9 cellular contexts compared by ENCODE assay signal in genomic region chr5:157541452-157542118, GRCh38. TPM values are rescaled to one million over a fixed set of nuclear protein-coding genes. Genes with fewer than 3 reads are reported as not detected.
DNase-seq lines count a peak whose midpoint lies in the region; ATAC-seq and TF ChIP-seq lines count a peak whose summit lies in the region.
"Had no signal": no experiment of that assay in that cellular context is flagged by ENCODE, and none has a peak within 500 bp of the region (broad histone marks: within the 10 kb centered on the region; RNA-seq: fewer than 3 reads in every experiment).

No MANE protein-coding gene starts in this region.

- peak overlapping the region; percentile 70 for H2BK120ac ChIP-seq in mesendoderm (ENCODE audit: low read depth, low read length)

- H4K5ac ChIP-seq in mesendoderm (ENCODE audit: low read length): peak overlapping the region; percentile 18

- peaks cover 14% of the 10 kb centered on the region for H3K36me3 ChIP-seq in mesendoderm (ENCODE audit: control insufficient read depth, insufficient read depth, low read length)

- peak overlapping the region; percentile 96 for H3K18ac ChIP-seq in mesendoderm (ENCODE audit: low read length)

- H2BK15ac ChIP-seq in mesendoderm (replicated peaks; ENCODE audit: low read depth): peak overlapping the region; percentile 27

- DNase-seq in AG10803 (ENCODE audit: low read depth) (no peak), mesendoderm (peak; percentile 54), SHP77 (lab: John Stamatoyannopoulos, UW) (no peak), HT-29 (ENCODE audit: low spot score) (no peak), germinal center (ENCODE audit: low spot score) (no peak)
- peak; percentile 30 for DNase-seq in activated T-helper 1 cell treated with anti-CD3 and anti-CD28 coated beads, Interleukin-12 subunit alpha, Interleukin-12 subunit beta, Interleukin-2, Interleukin-4 antibody, amounts not matched to agents 30 ng/mL and 10 ng/mL and 1 ng/mL, durations not matched to agents 14 hours and 24 hours and 36 hours (ENCODE audit: low spot score)
- DNase-seq in stimulated activated CD4-positive, alpha-beta T cell treated with anti-CD3 and anti-CD28 coated beads, Interleukin-12 subunit alpha, Interleukin-12 subunit beta, amount 100 ng/mL, for 4 hours: no peak
- DNase-seq: DMS79 had no signal

- H3K4me3 ChIP-seq in AG10803 (ENCODE audit: low read length) (peak overlapping the region; percentile 23; the same call in 1 of the 2 replicates), mesendoderm (ENCODE audit: low read length) (no peak overlapping the region)

- H2AK5ac ChIP-seq in mesendoderm (ENCODE audit: low read length): no peak overlapping the region

- intact Hi-C loops in activated T-helper 1 cell treated with anti-CD3 and anti-CD28 coated beads, Interleukin-12 subunit alpha, Interleukin-12 subunit beta, Interleukin-2, Interleukin-4 antibody, amounts not matched to agents 30 ng/mL and 10 ng/mL and 1 ng/mL, durations not matched to agents 14 hours and 24 hours and 36 hours (cut with micrococcal nuclease): loop anchor here (1.0 to 5.0 kb wide), 12 partner anchors 9 to 619 kb away; partner anchors contain the start of genes C5orf52, CLINT1 and THG1L

- peaks cover 96% of the 10 kb centered on the region for H3K4me1 Mint-ChIP-seq in activated T-helper 1 cell treated with anti-CD3 and anti-CD28 coated beads, Interleukin-12 subunit alpha, Interleukin-12 subunit beta, Interleukin-2, Interleukin-4 antibody, amounts not matched to agents 30 ng/mL and 10 ng/mL and 1 ng/mL, durations not matched to agents 14 hours and 24 hours and 36 hours (ENCODE audit: low read depth)

- peaks cover 40% of the 10 kb centered on the region for H3K4me1 ChIP-seq in mesendoderm (ENCODE audit: control insufficient read depth, low read depth, low read length)

- peaks cover 37% of the 10 kb centered on the region for H3K79me1 ChIP-seq in mesendoderm (ENCODE audit: low read length)

- no CpG with 5 or more reads among the region's 6 CpGs for WGBS in mesendoderm (ENCODE audit: extremely low coverage, insufficient coverage, low lambda C conversion rate)

- peak overlapping the region; percentile 30 for H3K4me2 ChIP-seq in mesendoderm (ENCODE audit: low read length)

- H3K27ac Mint-ChIP-seq in activated T-helper 1 cell treated with anti-CD3 and anti-CD28 coated beads, Interleukin-12 subunit alpha, Interleukin-12 subunit beta, Interleukin-2, Interleukin-4 antibody, amounts not matched to agents 30 ng/mL and 10 ng/mL and 1 ng/mL, durations not matched to agents 14 hours and 24 hours and 36 hours: peak overlapping the region; percentile 93

- no peaks in the 10 kb centered on the region for H3K27me3 Mint-ChIP-seq in activated T-helper 1 cell treated with anti-CD3 and anti-CD28 coated beads, Interleukin-12 subunit alpha, Interleukin-12 subunit beta, Interleukin-2, Interleukin-4 antibody, amounts not matched to agents 30 ng/mL and 10 ng/mL and 1 ng/mL, durations not matched to agents 14 hours and 24 hours and 36 hours (ENCODE audit: insufficient read depth)

- peaks cover 88% of the 10 kb centered on the region for H3K79me2 ChIP-seq in mesendoderm (ENCODE audit: control insufficient read depth, insufficient read depth, low read length)

- H3K4ac ChIP-seq in mesendoderm (ENCODE audit: low read depth, low read length): no peak overlapping the region

- peak overlapping the region; percentile 51 for H3K56ac ChIP-seq in mesendoderm (ENCODE audit: low read length)

- peak overlapping the region; percentile 78 for H3K27ac ChIP-seq in mesendoderm (ENCODE audit: low read depth, low read length)

- H3K9me3 Mint-ChIP-seq in activated T-helper 1 cell treated with anti-CD3 and anti-CD28 coated beads, Interleukin-12 subunit alpha, Interleukin-12 subunit beta, Interleukin-2, Interleukin-4 antibody, amounts not matched to agents 30 ng/mL and 10 ng/mL and 1 ng/mL, durations not matched to agents 14 hours and 24 hours and 36 hours: no peaks in the 10 kb centered on the region

- peak overlapping the region; percentile 24 for H3K9ac ChIP-seq in mesendoderm (ENCODE audit: low read length)

- no peak overlapping the region for H3K23ac ChIP-seq in mesendoderm (ENCODE audit: low read length)

- no peak overlapping the region for H4K8ac ChIP-seq in mesendoderm (ENCODE audit: low read depth, low read length)

- H2BK5ac ChIP-seq in mesendoderm (ENCODE audit: low read length): peak overlapping the region; percentile 79

- H3K27me3 ChIP-seq in mesendoderm (ENCODE audit: insufficient read depth, low read length, poor library complexity): no peaks in the 10 kb centered on the region

- peak overlapping the region; percentile 63 for H3K4me3 Mint-ChIP-seq in activated T-helper 1 cell treated with anti-CD3 and anti-CD28 coated beads, Interleukin-12 subunit alpha, Interleukin-12 subunit beta, Interleukin-2, Interleukin-4 antibody, amounts not matched to agents 30 ng/mL and 10 ng/mL and 1 ng/mL, durations not matched to agents 14 hours and 24 hours and 36 hours

- no peak for TF ChIP-seq CTCF in AG10803 (conservative IDR thresholded peaks at IDR 0.05; ENCODE audit: low read length)

- H3K36me3 Mint-ChIP-seq in activated T-helper 1 cell treated with anti-CD3 and anti-CD28 coated beads, Interleukin-12 subunit alpha, Interleukin-12 subunit beta, Interleukin-2, Interleukin-4 antibody, amounts not matched to agents 30 ng/mL and 10 ng/mL and 1 ng/mL, durations not matched to agents 14 hours and 24 hours and 36 hours (ENCODE audit: low read depth): peaks cover 58% of the 10 kb centered on the region

- ATAC-seq in GM21786 (IDR thresholded peaks at IDR 0.05; ENCODE audit: unreplicated experiment): peak; percentile 1

RNA-seq across cellular contexts. Expression of gene ADAM19, which starts 34.0 kb away (rescaled TPM):
- 341 and 348 TPM in 2 replicates for total RNA-seq in activated T-helper 1 cell treated with anti-CD3 and anti-CD28 coated beads, Interleukin-12 subunit alpha, Interleukin-12 subunit beta, Interleukin-2, Interleukin-4 antibody, amounts not matched to agents 30 ng/mL and 10 ng/mL and 1 ng/mL, durations not matched to agents 14 hours and 24 hours and 36 hours
- 126 TPM for polyA plus RNA-seq in mesendoderm (2013, experiment 1 of 2)
- polyA plus RNA-seq in mesendoderm (2013, experiment 2 of 2): 123 TPM
- total RNA-seq in HT-29 (2014; rRNA removed; shearing (Covaris generic)): 9.3 and 11.2 TPM in 2 replicates

Comparison
In these comparisons a context has a peak if more than half of its experiments do, and no peak if none do; other contexts are left out.
1. DNase-seq: peak in activated T-helper 1 cell treated with anti-CD3 and anti-CD28 coated beads, Interleukin-12 subunit alpha, Interleukin-12 subunit beta, Interleukin-2, Interleukin-4 antibody, amounts not matched to agents 30 ng/mL and 10 ng/mL and 1 ng/mL, durations not matched to agents 14 hours and 24 hours and 36 hours (single experiment) and mesendoderm (single experiment); none in AG10803 (single experiment), SHP77 (0 of 2), HT-29 (single experiment), germinal center (single experiment) and stimulated activated CD4-positive, alpha-beta T cell treated with anti-CD3 and anti-CD28 coated beads, Interleukin-12 subunit alpha, Interleukin-12 subunit beta, amount 100 ng/mL, for 4 hours (single experiment).
2. RNA of gene ADAM19, which starts 34.0 kb away (total RNA-seq): 341 to 348 TPM in activated T-helper 1 cell treated with anti-CD3 and anti-CD28 coated beads, Interleukin-12 subunit alpha, Interleukin-12 subunit beta, Interleukin-2, Interleukin-4 antibody, amounts not matched to agents 30 ng/mL and 10 ng/mL and 1 ng/mL, durations not matched to agents 14 hours and 24 hours and 36 hours; 9.3 to 11.2 TPM in HT-29; every median in the first group is over 10 times any median in the second.